ENCODE assay signal across 11 cellular contexts in genomic region chr1:185345913-185346717, GRCh38. TPM values are rescaled to one million over a fixed set of nuclear protein-coding genes. Genes with fewer than 3 reads are reported as not detected.
A peak's percentile ranks its signal among the peaks of the same experiment; 100 is the strongest.
DNase-seq lines count a peak whose midpoint lies in the region; ATAC-seq and TF ChIP-seq lines count a peak whose summit lies in the region.
"Had no signal": no experiment of that assay in that cellular context is flagged by ENCODE, and none has a peak within 500 bp of the region (broad histone marks: within the 10 kb centered on the region; RNA-seq: fewer than 3 reads in every experiment).

No MANE protein-coding gene starts in this region.

- intact Hi-C loops in activated B cell treated with CpG ODN at 0.5 μM for 24 hours (cut with micrococcal nuclease) = loop anchor here (1.0 to 2.0 kb wide), 2 partner anchors 29 to 61 kb away; partner anchors contain the start of gene IVNS1ABP

- ATAC-seq in GM18861 (IDR thresholded peaks at IDR 0.05; ENCODE audit: unreplicated experiment) (peak; percentile 39), HG03175 (IDR thresholded peaks at IDR 0.05; ENCODE audit: unreplicated experiment) (peak; percentile 51), activated B cell treated with CpG ODN at 0.5 μM for 24 hours (ENCODE audit: low read depth) (peak; percentile 79)
- no peak for ATAC-seq in natural killer cell treated with Interleukin-12 subunit alpha and Interleukin-12 subunit beta and Interleukin-15 and Interleukin-18, amount 100 ng/mL, for 72 hours

- POLR2A ChIA-PET in activated B cell treated with CpG ODN at 0.5 μM for 24 hours (lab: Charles Lee) = interaction anchor here (0.6 to 2.0 kb wide), 3 partner anchors 19 to 29 kb away, joined by 4 to 6 read pairs (median 5); partner anchors contain the start of gene IVNS1ABP

- CTCF ChIA-PET in activated B cell treated with CpG ODN at 0.5 μM for 24 hours (lab: Charles Lee) = no interaction called here

- no peaks in the 10 kb centered on the region for H3K27me3 Mint-ChIP-seq in activated B cell treated with CpG ODN at 0.5 μM for 24 hours
- no peaks in the 10 kb centered on the region for H3K27me3 Mint-ChIP-seq in natural killer cell treated with Interleukin-12 subunit alpha and Interleukin-12 subunit beta and Interleukin-15 and Interleukin-18, amount 100 ng/mL, for 72 hours
- H3K27me3 Mint-ChIP-seq: CD8-positive, alpha-beta memory T cell had no signal

- DNase-seq in activated B cell treated with CpG ODN at 0.5 μM for 24 hours = no peak
- DNase-seq in natural killer cell treated with Interleukin-12 subunit alpha and Interleukin-12 subunit beta and Interleukin-15 and Interleukin-18, amount 100 ng/mL, for 72 hours (ENCODE audit: low spot score) = no peak
- no peak for DNase-seq in NCI-H187 (lab: John Stamatoyannopoulos, UW)
- no peak for DNase-seq in foreskin melanocyte
- DNase-seq in DMS53 (lab: John Stamatoyannopoulos, UW) = no peak
- no peak for DNase-seq in middle frontal gyrus (ENCODE audit: extremely low spot score, low spot score)
- DNase-seq: activated naive CD4-positive, alpha-beta T cell; CD8-positive, alpha-beta memory T cell; tibial artery had no signal

- H3K36me3 Mint-ChIP-seq in activated B cell treated with CpG ODN at 0.5 μM for 24 hours (ENCODE audit: low read depth) = no peaks in the 10 kb centered on the region
- H3K36me3 Mint-ChIP-seq in natural killer cell treated with Interleukin-12 subunit alpha and Interleukin-12 subunit beta and Interleukin-15 and Interleukin-18, amount 100 ng/mL, for 72 hours = no peaks in the 10 kb centered on the region
- H3K36me3 Mint-ChIP-seq: CD8-positive, alpha-beta memory T cell had no signal

- H3K4me3 Mint-ChIP-seq in activated B cell treated with CpG ODN at 0.5 μM for 24 hours = peak overlapping the region; percentile 47
- peak overlapping the region; percentile 53 for H3K4me3 Mint-ChIP-seq in natural killer cell treated with Interleukin-12 subunit alpha and Interleukin-12 subunit beta and Interleukin-15 and Interleukin-18, amount 100 ng/mL, for 72 hours

- H3K4me1 Mint-ChIP-seq in activated B cell treated with CpG ODN at 0.5 μM for 24 hours = peaks cover 29% of the 10 kb centered on the region
- peaks cover 27 to 35% of the 10 kb centered on the region in 2 donors for H3K4me1 Mint-ChIP-seq in natural killer cell treated with Interleukin-12 subunit alpha and Interleukin-12 subunit beta and Interleukin-15 and Interleukin-18, amount 100 ng/mL, for 72 hours (ENCODE audit: low read depth in 2 of 2)

- TF ChIP-seq CTCF in activated B cell treated with CpG ODN at 0.5 μM for 24 hours (IDR thresholded peaks at IDR 0.05) = no peak

- H3K27ac Mint-ChIP-seq in activated B cell treated with CpG ODN at 0.5 μM for 24 hours = peak overlapping the region; percentile 24
- peak overlapping the region; percentile 46 to 80 for H3K27ac Mint-ChIP-seq in natural killer cell treated with Interleukin-12 subunit alpha and Interleukin-12 subunit beta and Interleukin-15 and Interleukin-18, amount 100 ng/mL, for 72 hours
- H3K27ac Mint-ChIP-seq: CD8-positive, alpha-beta memory T cell had no signal

- H3K9me3 Mint-ChIP-seq in activated B cell treated with CpG ODN at 0.5 μM for 24 hours = no peaks in the 10 kb centered on the region
- no peaks in the 10 kb centered on the region for H3K9me3 Mint-ChIP-seq in natural killer cell treated with Interleukin-12 subunit alpha and Interleukin-12 subunit beta and Interleukin-15 and Interleukin-18, amount 100 ng/mL, for 72 hours
- H3K9me3 Mint-ChIP-seq: CD8-positive, alpha-beta memory T cell had no signal

RNA-seq across cellular contexts. Expression of gene IVNS1ABP, which starts 29.1 kb away (rescaled TPM):
- 130 and 149 TPM in 2 replicates for total RNA-seq in activated B cell treated with CpG ODN at 0.5 μM for 24 hours
- 100 to 1,000 TPM; 744 to 950 TPM for total RNA-seq in natural killer cell treated with Interleukin-12 subunit alpha and Interleukin-12 subunit beta and Interleukin-15 and Interleukin-18, amount 100 ng/mL, for 72 hours

Comparison
In these comparisons a context has a peak if more than half of its experiments do, and no peak if none do; other contexts are left out.
1. ATAC-seq: peak in GM18861 (single experiment), HG03175 (single experiment) and activated B cell treated with CpG ODN at 0.5 μM for 24 hours (single experiment); none in natural killer cell treated with Interleukin-12 subunit alpha and Interleukin-12 subunit beta and Interleukin-15 and Interleukin-18, amount 100 ng/mL, for 72 hours (0 of 2).